ENCODE assay signal across 8 cellular contexts in genomic region chr1:242524571-242525359, GRCh38. TPM values are rescaled to one million over a fixed set of nuclear protein-coding genes. Genes with fewer than 3 reads are reported as not detected.
DNase-seq lines count a peak whose midpoint lies in the region; ATAC-seq and TF ChIP-seq lines count a peak whose summit lies in the region.

PLD5 (minus strand) TSS chr1:242524697.

- H3K27ac Mint-ChIP-seq in activated T-helper 2 cell treated with anti-CD3 and anti-CD28 coated beads, Interferon-gamma antibody, Interleukin-2, Interleukin-4, amounts not matched to agents 10 μg/mL and 5 μg/mL and 100 μg/mL, durations not matched to agents 14 hours and 24 hours and 36 hours, result no peak within 1 kb of the TSS

- H3K4me3 ChIP-seq in AG09309 (ENCODE audit: control insufficient read depth, low read depth, low read length), result peak within 1 kb of the TSS; percentile 17
- H3K4me3 ChIP-seq in HAP-1, result peak within 1 kb of the TSS; percentile 57
- peak within 1 kb of the TSS; percentile 86 for H3K4me3 ChIP-seq in iPS-20b (ENCODE audit: low read length)
- peak within 1 kb of the TSS; percentile 36 to 51 (median 44) for H3K4me3 ChIP-seq in stomach

- TF ChIP-seq CTCF in AG09309 (IDR thresholded peaks at IDR 0.05; ENCODE audit: control insufficient read depth, insufficient read depth, low read depth, low read length, missing control alignments), result no peak
- no peak for TF ChIP-seq CTCF in stomach (IDR thresholded peaks at IDR 0.05)

- no peaks in the 10 kb centered on the region for H3K27me3 ChIP-seq in HAP-1 (ENCODE audit: low read depth)
- peaks cover 62% of the 10 kb centered on the region for H3K27me3 ChIP-seq in iPS-20b (ENCODE audit: insufficient read depth, low read length)
- peaks cover 5 to 69% (median 35%) of the 10 kb centered on the region in 3 donors for H3K27me3 ChIP-seq in stomach

- ATAC-seq in GM21528 (IDR thresholded peaks at IDR 0.05; ENCODE audit: low FRiP score, unreplicated experiment), result no peak

- no peaks in the 10 kb centered on the region for H3K4me1 Mint-ChIP-seq in activated T-helper 2 cell treated with anti-CD3 and anti-CD28 coated beads, Interferon-gamma antibody, Interleukin-2, Interleukin-4, amounts not matched to agents 10 μg/mL and 5 μg/mL and 100 μg/mL, durations not matched to agents 14 hours and 24 hours and 36 hours (ENCODE audit: low read depth)

- TF ChIP-seq POLR2A in stomach (IDR thresholded peaks at IDR 0.05), result no peak

- H3K9me3 ChIP-seq in HAP-1 (no peaks in the 10 kb centered on the region), iPS-20b (ENCODE audit: insufficient read depth, low read depth, low read length) (no peaks in the 10 kb centered on the region), stomach (no peaks in the 10 kb centered on the region)

- no peaks in the 10 kb centered on the region for H3K36me3 ChIP-seq in HAP-1 (replicated peaks)
- no peaks in the 10 kb centered on the region for H3K36me3 ChIP-seq in iPS-20b (ENCODE audit: insufficient read depth, low read depth, low read length)
- H3K36me3 ChIP-seq in stomach, result no peaks in the 10 kb centered on the region

- H3K9me3 Mint-ChIP-seq in activated T-helper 2 cell treated with anti-CD3 and anti-CD28 coated beads, Interferon-gamma antibody, Interleukin-2, Interleukin-4, amounts not matched to agents 10 μg/mL and 5 μg/mL and 100 μg/mL, durations not matched to agents 14 hours and 24 hours and 36 hours, result no peaks in the 10 kb centered on the region

- intact Hi-C loops in activated T-helper 2 cell treated with anti-CD3 and anti-CD28 coated beads, Interferon-gamma antibody, Interleukin-2, Interleukin-4, amounts not matched to agents 10 μg/mL and 5 μg/mL and 100 μg/mL, durations not matched to agents 14 hours and 24 hours and 36 hours (cut with micrococcal nuclease), result no loop called here
- intact Hi-C loops in stomach (cut with DNase I; ENCODE audit: low total_unique reads), result no loop called here

- H3K27ac ChIP-seq in iPS-20b (ENCODE audit: low read length) (no peak within 1 kb of the TSS), stomach (no peak within 1 kb of the TSS)

- DNase-seq in AG09309 (ENCODE audit: low read depth), result no peak
- peak; percentile 47 to 74 for DNase-seq in HAP-1 (ENCODE audit: low spot score in 2 of 2)
- DNase-seq in activated T-helper 2 cell treated with anti-CD3 and anti-CD28 coated beads, Interferon-gamma antibody, Interleukin-2, Interleukin-4, amounts not matched to agents 10 μg/mL and 5 μg/mL and 100 μg/mL, durations not matched to agents 14 hours and 24 hours and 36 hours (ENCODE audit: low spot score), result no peak
- no peak for DNase-seq in stomach
- no peak for DNase-seq in cerebellar nuclear complex (lab: John Stamatoyannopoulos, UW)
- no peak for DNase-seq in activated effector memory CD4-positive, alpha-beta T cell treated with anti-CD3 and anti-CD28 coated beads, Interleukin-2, amount 50 U/mL, for 16 hours

- 1 to 5% (median 3%) methylated on average over 24 to 73 of the region's 77 CpGs for WGBS in stomach, 5 donors

- peaks cover 45% of the 10 kb centered on the region for H3K27me3 Mint-ChIP-seq in activated T-helper 2 cell treated with anti-CD3 and anti-CD28 coated beads, Interferon-gamma antibody, Interleukin-2, Interleukin-4, amounts not matched to agents 10 μg/mL and 5 μg/mL and 100 μg/mL, durations not matched to agents 14 hours and 24 hours and 36 hours (ENCODE audit: low read depth)

- no peak for TF ChIP-seq EP300 in stomach (IDR thresholded peaks at IDR 0.05)

- no peaks in the 10 kb centered on the region for H3K36me3 Mint-ChIP-seq in activated T-helper 2 cell treated with anti-CD3 and anti-CD28 coated beads, Interferon-gamma antibody, Interleukin-2, Interleukin-4, amounts not matched to agents 10 μg/mL and 5 μg/mL and 100 μg/mL, durations not matched to agents 14 hours and 24 hours and 36 hours (ENCODE audit: low read depth)

- H3K4me3 Mint-ChIP-seq in activated T-helper 2 cell treated with anti-CD3 and anti-CD28 coated beads, Interferon-gamma antibody, Interleukin-2, Interleukin-4, amounts not matched to agents 10 μg/mL and 5 μg/mL and 100 μg/mL, durations not matched to agents 14 hours and 24 hours and 36 hours (ENCODE audit: low read depth), result peak within 1 kb of the TSS; percentile 57

- in situ Hi-C loops in HAP-1 (cut with MboI; ENCODE audit: low sequenced_read_pairs), result no loop called here

- H3K4me1 ChIP-seq in HAP-1, result peaks cover 8% of the 10 kb centered on the region
- H3K4me1 ChIP-seq in iPS-20b (ENCODE audit: insufficient read depth, low read length), result peaks cover 9% of the 10 kb centered on the region; the same call in 1 of the 2 replicates
- H3K4me1 ChIP-seq in stomach, result peaks cover 6 to 25% (median 18%) of the 10 kb centered on the region in 4 donors

- peak within 1 kb of the TSS; percentile 65; the same call in 1 of the 2 replicates for H3K9ac ChIP-seq in iPS-20b (ENCODE audit: low read depth, low read length)

RNA-seq across cellular contexts. Expression of gene PLD5, which starts in this region (rescaled TPM):
- not detected in 2 replicates for total RNA-seq in activated T-helper 2 cell treated with anti-CD3 and anti-CD28 coated beads, Interferon-gamma antibody, Interleukin-2, Interleukin-4, amounts not matched to agents 10 μg/mL and 5 μg/mL and 100 μg/mL, durations not matched to agents 14 hours and 24 hours and 36 hours
- under 1 TPM in 3 of 5 donors, not detected in 2; under 0.01 to 0.72 (median 0.37) TPM for total RNA-seq in stomach
- polyA plus RNA-seq in stomach, result under 1 TPM in 1 of 3 donors, not detected in 2; 0.10 TPM

Comparison
In these comparisons a context has a peak if more than half of its experiments do, and no peak if none do; other contexts are left out.
1. DNase-seq: peak in HAP-1 (2 of 2); none in AG09309 (single experiment), activated T-helper 2 cell treated with anti-CD3 and anti-CD28 coated beads, Interferon-gamma antibody, Interleukin-2, Interleukin-4, amounts not matched to agents 10 μg/mL and 5 μg/mL and 100 μg/mL, durations not matched to agents 14 hours and 24 hours and 36 hours (single experiment), stomach (single experiment), cerebellar nuclear complex (0 of 2) and activated effector memory CD4-positive, alpha-beta T cell treated with anti-CD3 and anti-CD28 coated beads, Interleukin-2, amount 50 U/mL, for 16 hours (single experiment).
2. H3K4me3 ChIP-seq: peak in every context shown above with its lines; median percentile 86 in iPS-20b; 57 in HAP-1; 44 in stomach; 17 in AG09309.